In the genomic region with DNA sequence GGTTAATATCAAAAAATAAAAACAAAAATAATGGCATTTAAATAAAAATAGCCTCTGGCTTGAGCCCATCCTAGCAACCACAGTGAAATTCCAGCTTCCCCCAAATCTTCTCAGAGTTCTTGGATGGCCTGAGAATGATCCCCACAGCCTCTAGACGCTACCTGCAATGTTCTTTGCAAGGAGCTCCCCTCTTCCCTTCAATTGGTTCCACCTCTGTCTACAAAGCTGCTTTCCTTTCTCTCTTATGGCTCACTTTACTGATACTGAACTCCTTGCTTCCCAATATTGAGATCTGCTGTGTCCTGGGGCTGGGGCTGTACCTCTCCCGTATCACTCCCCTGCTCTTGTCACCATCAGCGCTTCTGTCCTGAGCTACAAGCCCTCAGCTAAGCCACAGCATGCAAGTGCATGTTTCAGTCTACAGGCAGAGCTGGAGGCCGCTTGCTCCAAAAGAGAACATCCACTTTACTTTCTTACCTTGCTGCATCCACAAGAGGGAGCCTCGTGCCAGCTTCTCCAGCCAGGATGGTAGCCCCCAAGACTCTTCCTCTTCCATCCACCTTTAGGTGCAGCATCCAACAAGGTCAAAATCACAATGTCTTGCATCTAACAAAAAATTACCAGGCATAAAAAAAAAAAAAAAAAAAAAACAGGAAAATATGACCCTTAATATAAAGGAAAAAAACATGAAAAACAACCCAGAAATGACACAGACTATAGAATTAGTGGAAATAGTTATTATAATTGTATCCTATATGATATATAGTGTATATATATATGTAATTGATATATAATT, we compare ENCODE assay signal across 8 cellular contexts. TPM values are rescaled to one million over a fixed set of nuclear protein-coding genes. Genes with fewer than 3 reads are reported as not detected.
DNase-seq lines count a peak whose midpoint lies in the region; TF ChIP-seq lines count a peak whose summit lies in the region.

No MANE protein-coding gene starts in this region.

- WGBS in suprapubic skin: 20% methylated on average over 5 of the region's 5 CpGs
- 17 to 21% methylated on average over 5 of the region's 5 CpGs for WGBS in lower leg skin, 2 donors

- intact Hi-C loops in left ventricle myocardium inferior (cut with micrococcal nuclease): no loop called here
- intact Hi-C loops in lower leg skin (cut with DNase I; ENCODE audit: low total_unique reads): no loop called here

- H3K36me3 ChIP-seq in left ventricle myocardium inferior (no peaks in the 10 kb centered on the region), suprapubic skin (no peaks in the 10 kb centered on the region)

- no peak for TF ChIP-seq POLR2A in suprapubic skin (IDR thresholded peaks at IDR 0.05)
- no peak for TF ChIP-seq POLR2A in lower leg skin (IDR thresholded peaks at IDR 0.05)

- DNase-seq in AG04449 (ENCODE audit: low read depth, low spot score) (peak; percentile 14), GM12864 (ENCODE audit: low read depth) (no peak), NCI-H2029 (lab: John Stamatoyannopoulos, UW) (peak; percentile 25), left ventricle myocardium inferior (peak; percentile 22), suprapubic skin (ENCODE audit: low spot score in 2 of 2) (no peak), T-helper 9 cell (no peak), lower leg skin (ENCODE audit: low spot score in 2 of 2) (no peak)

- TF ChIP-seq EP300 in suprapubic skin (IDR thresholded peaks at IDR 0.05): no peak

- H3K27me3 ChIP-seq in left ventricle myocardium inferior (ENCODE audit: low read depth) (no peaks in the 10 kb centered on the region), suprapubic skin (peaks cover 3% of the 10 kb centered on the region)

- no peak overlapping the region for H3K27ac ChIP-seq in left ventricle myocardium inferior (replicated peaks)
- no peak overlapping the region for H3K27ac ChIP-seq in suprapubic skin

- H3K9me3 ChIP-seq in left ventricle myocardium inferior (replicated peaks): peaks cover 18% of the 10 kb centered on the region
- no peaks in the 10 kb centered on the region for H3K9me3 ChIP-seq in suprapubic skin

- H3K4me3 ChIP-seq in AG04449 (ENCODE audit: low read depth, low read length) (no peak overlapping the region), GM12864 (ENCODE audit: low read depth, low read length) (no peak overlapping the region), WI38 (ENCODE audit: low read depth, low read length) (no peak overlapping the region), left ventricle myocardium inferior (no peak overlapping the region), suprapubic skin (no peak overlapping the region), lower leg skin (ENCODE audit: low read depth, poor library complexity, severe bottlenecking) (no peak overlapping the region)

- H3K4me1 ChIP-seq in left ventricle myocardium inferior (no peaks in the 10 kb centered on the region), suprapubic skin (peaks cover 4% of the 10 kb centered on the region)

- CTCF ChIA-PET in AG04449 (lab: Yijun Ruan, JAX): interaction anchor here (0.7 to 4.5 kb wide), 30 partner anchors 9 to 640 kb away, joined by 3 to 52 read pairs (median 5); no protein-coding TSS in a partner anchor

- POLR2A ChIA-PET in AG04449 (lab: Yijun Ruan, JAX): no interaction called here

- TF ChIP-seq CTCF in AG04449 (IDR thresholded peaks at IDR 0.05; ENCODE audit: insufficient read depth, low read length, missing control alignments): peak; percentile 79
- TF ChIP-seq CTCF in GM12864 (IDR thresholded peaks at IDR 0.05; ENCODE audit: low read depth, low read length, missing control alignments): peak; percentile 73
- TF ChIP-seq CTCF in WI38 (IDR thresholded peaks at IDR 0.05; ENCODE audit: low read depth, low read length): peak; percentile 67
- peak; percentile 60 for TF ChIP-seq CTCF in left ventricle myocardium inferior (IDR thresholded peaks at IDR 0.05; ENCODE audit: borderline replicate concordance)
- peak; percentile 18 to 49 for TF ChIP-seq CTCF in suprapubic skin (IDR thresholded peaks at IDR 0.05)
- TF ChIP-seq CTCF in lower leg skin (IDR thresholded peaks at IDR 0.05): no peak

RNA-seq across cellular contexts. Expression of a gene that starts 57.4 kb away (rescaled TPM):
- total RNA-seq in left ventricle myocardium inferior: not detected
- 10 to 100 TPM; 14.1 to 53.7 (median 25.1) TPM for total RNA-seq in suprapubic skin
- 10 to 100 TPM; 37.1 to 84.0 (median 52.1) TPM for total RNA-seq in lower leg skin

Comparison
In these comparisons a context has a peak if more than half of its experiments do, and no peak if none do; other contexts are left out.
1. DNase-seq: peak in AG04449 (single experiment), NCI-H2029 (single experiment) and left ventricle myocardium inferior (single experiment); none in GM12864 (single experiment), suprapubic skin (0 of 2), T-helper 9 cell (single experiment) and lower leg skin (0 of 2).
2. CTCF ChIP-seq: peak in AG04449 (single experiment), GM12864 (single experiment), WI38 (single experiment), left ventricle myocardium inferior (single experiment) and suprapubic skin (2 of 2); none in lower leg skin (0 of 3).
3. RNA of a gene that starts 57.4 kb away (total RNA-seq): 37.1 to 84.0 TPM in lower leg skin and 14.1 to 53.7 TPM in suprapubic skin; not detected in left ventricle myocardium inferior (single experiment); every median in the first group is over 10 times any median in the second.